27 cellular contexts compared by ENCODE assay signal in the genomic region with DNA sequence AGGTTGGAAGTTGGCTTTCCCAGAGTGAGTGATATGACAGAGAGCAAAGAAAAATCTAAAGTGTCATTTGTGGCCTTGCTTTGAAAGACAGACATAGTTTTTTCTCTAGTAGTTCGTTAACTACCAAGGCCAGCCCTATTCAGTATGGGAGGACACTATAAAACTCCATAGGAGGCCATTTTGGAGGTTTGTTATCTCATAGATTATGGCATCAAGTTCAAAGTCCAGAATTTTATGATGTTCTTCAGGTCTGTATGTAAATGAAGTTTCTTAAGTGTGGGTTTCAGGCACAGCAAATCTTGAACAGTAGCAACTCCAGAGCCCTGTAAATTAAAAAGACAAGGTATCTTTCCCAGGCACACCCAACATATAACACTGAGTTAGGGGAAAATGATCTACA.
"Had no signal": no experiment of that assay in that cellular context is flagged by ENCODE, and none has a peak within 500 bp of the region (broad histone marks: within the 10 kb centered on the region; RNA-seq: fewer than 3 reads in every experiment).

No MANE protein-coding gene starts in this region.

- H3K4me3 ChIP-seq: left ventricle myocardium inferior, lung, pancreas, prostate gland, sigmoid colon, smooth muscle cell, tibial nerve, upper lobe of left lung, vagina had no signal

- H3K27ac ChIP-seq: left ventricle myocardium inferior, pancreas, prostate gland, sigmoid colon, tibial nerve, upper lobe of left lung, vagina had no signal

- H3K36me3 ChIP-seq: left ventricle myocardium inferior, pancreas, prostate gland, sigmoid colon, tibial nerve, upper lobe of left lung, vagina had no signal

- ATAC-seq: naive thymus-derived CD8-positive, alpha-beta T cell; pancreas; right cardiac atrium; stimulated activated memory B cell treated with anti-CD40 and anti-IgM and Interleukin-4, amounts not matched to agents 10 μg/mL and 1 μg/mL and 100 μg/mL, for 72 hours; stimulated activated naive CD8-positive, alpha-beta T cell treated with anti-CD3 and anti-CD28 coated beads, Interleukin-15, amount 100 ng/mL, for 72 hours had no signal

- FAIRE-seq: islet of Langerhans, kidney, pancreas had no signal

- H3K4me2 ChIP-seq: smooth muscle cell had no signal

- H3K4me1 ChIP-seq: pancreas, prostate gland had no signal

- DNase-seq: hypothalamus; immature natural killer cell; kidney; left ventricle myocardium inferior; mesendoderm; naive thymus-derived CD8-positive, alpha-beta T cell; nucleus accumbens; pancreas; posterior cingulate gyrus; retina; right cardiac atrium; sigmoid colon; stimulated activated CD4-positive, alpha-beta T cell treated with anti-CD3 and anti-CD28 coated beads, Interleukin-1b, Interleukin-23, amount 100 ng/mL, for 48 hours; stimulated activated CD4-positive, alpha-beta T cell treated with anti-CD3 and anti-CD28 coated beads, Interleukin-2, amount 100 ng/mL, for 48 hours; stimulated activated CD4-positive, alpha-beta T cell treated with anti-CD3 and anti-CD28 coated beads, Interleukin-4, amount 100 ng/mL, for 4 hours; stimulated activated CD8-positive, alpha-beta memory T cell treated with anti-CD3 and anti-CD28 coated beads, Interleukin-4, amount 100 ng/mL, for 48 hours; stimulated activated naive CD4-positive, alpha-beta T cell treated with Interleukin-2 at 50 U/mL for 16 hours; stimulated activated naive CD8-positive, alpha-beta T cell treated with anti-CD3 and anti-CD28 coated beads, Interleukin-15, amount 100 ng/mL, for 72 hours; substantia nigra; upper lobe of left lung had no signal

- H3K27me3 ChIP-seq: pancreas, sigmoid colon, tibial nerve, upper lobe of left lung, vagina had no signal

- H3K9me3 ChIP-seq: left ventricle myocardium inferior, pancreas, prostate gland, sigmoid colon, tibial nerve, upper lobe of left lung, vagina had no signal
